Comparison of ENCODE assay signal across 19 cellular contexts in genomic region chr12:106885546-106886249, GRCh38.
DNase-seq lines count a peak whose midpoint lies in the region; ATAC-seq, FAIRE-seq and TF ChIP-seq lines count a peak whose summit lies in the region.
"Had no signal": no experiment of that assay in that cellular context is flagged by ENCODE, and none has a peak within 500 bp of the region (broad histone marks: within the 10 kb centered on the region; RNA-seq: fewer than 3 reads in every experiment).

No MANE protein-coding gene starts in this region.

- H3K4me2 ChIP-seq in A549 (no peak overlapping the region), neural progenitor cell (peak overlapping the region; percentile 61)
- H3K4me2 ChIP-seq: BLaER1, GM23338 had no signal

- H3K9ac ChIP-seq in neural progenitor cell = no peak overlapping the region
- H3K9ac ChIP-seq: BLaER1 had no signal

- TF ChIP-seq CTCF in A549 (IDR thresholded peaks at IDR 0.05) (no peak), neural progenitor cell (IDR thresholded peaks at IDR 0.05) (no peak)

- DNase-seq in A549 (ENCODE audit: low read depth in 1 of 2, low spot score in 1 of 2) (no peak), COLO829 (ENCODE audit: low spot score) (peak; percentile 50), neural progenitor cell (ENCODE audit: low spot score) (no peak), H7 (no peak), cerebellar nuclear complex (lab: John Stamatoyannopoulos, UW) (no peak)
- DNase-seq: Calu3; CD4-positive, CD25-positive, alpha-beta regulatory T cell; CD8-positive, alpha-beta T cell; DMS53; DMS79 treated with DMSO at 0.1 percent for 48 hours; HCEC 1CT had no signal

- no peak overlapping the region for H2AFZ ChIP-seq in neural progenitor cell (replicated peaks)
- H2AFZ ChIP-seq: GM23338 had no signal

- H3K27me3 Mint-ChIP-seq in neural progenitor cell (ENCODE audit: insufficient read depth, low read depth) = no peaks in the 10 kb centered on the region
- H3K27me3 Mint-ChIP-seq: CD4-positive, CD25-positive, alpha-beta regulatory T cell had no signal

- peaks cover 62% of the 10 kb centered on the region for H3K4me1 Mint-ChIP-seq in neural progenitor cell
- H3K4me1 Mint-ChIP-seq: B cell, GM23338 had no signal

- TF ChIP-seq POLR2A in A549 (IDR thresholded peaks at IDR 0.05; ENCODE audit: low read length) = no peak

- WGBS in A549 (ENCODE audit: missing lambda C conversion rate) = 94% methylated on average over 4 of the region's 4 CpGs
- 75 to 83% methylated on average over 4 of the region's 4 CpGs for WGBS in ectodermal cell, 2 experiments

- no peak for TF ChIP-seq RAD21 in A549 (conservative IDR thresholded peaks at IDR 0.05 in 1 of 2, IDR thresholded peaks at IDR 0.05 in 1 of 2)

- H3K4me3 ChIP-seq in A549 (no peak overlapping the region), ectodermal cell (ENCODE audit: insufficient read depth, low read depth, low read length) (no peak overlapping the region), neural progenitor cell (no peak overlapping the region), H7 (ENCODE audit: insufficient read depth, low read depth, low read length) (no peak overlapping the region)
- H3K4me3 ChIP-seq: BLaER1, GM23338 had no signal

- H3K27ac Mint-ChIP-seq in neural progenitor cell = peak overlapping the region; percentile 85
- H3K27ac Mint-ChIP-seq: B cell; CD4-positive, CD25-positive, alpha-beta regulatory T cell; CD8-positive, alpha-beta T cell; GM23338 had no signal

- peaks cover 30% of the 10 kb centered on the region for H3F3A ChIP-seq in neural progenitor cell (ENCODE audit: low read depth)

- peaks cover 23% of the 10 kb centered on the region for H3K36me3 ChIP-seq in ectodermal cell (ENCODE audit: control insufficient read depth, insufficient read depth, low read length)
- peaks cover 5% of the 10 kb centered on the region for H3K36me3 ChIP-seq in neural progenitor cell
- peaks cover 6% of the 10 kb centered on the region; the same call in 1 of the 2 replicates for H3K36me3 ChIP-seq in H7 (replicated peaks; ENCODE audit: control insufficient read depth, insufficient read depth, low read length)

- no peaks in the 10 kb centered on the region for H3K79me2 ChIP-seq in neural progenitor cell (ENCODE audit: low read depth)

- H3K36me3 Mint-ChIP-seq in neural progenitor cell = peaks cover 32% of the 10 kb centered on the region

- POLR2A ChIA-PET in A549 (lab: Yijun Ruan, JAX) = no interaction called here

- CTCF ChIA-PET in A549 (lab: Yijun Ruan, JAX) = interaction anchor here (0.6 to 1.9 kb wide), 4 partner anchors 12 to 300 kb away, joined by 3 to 4 read pairs (median 4); no protein-coding TSS in a partner anchor

- H3K9me3 ChIP-seq in A549 (no peaks in the 10 kb centered on the region), ectodermal cell (ENCODE audit: control insufficient read depth, low read length) (no peaks in the 10 kb centered on the region), neural progenitor cell (ENCODE audit: low read depth) (no peaks in the 10 kb centered on the region)
- H3K9me3 ChIP-seq: BLaER1 had no signal

- FAIRE-seq in A549 (lab: Jason Lieb, UNC) = no peak
- FAIRE-seq: G401.6, GM12892, H54 had no signal

- H3K4me3 Mint-ChIP-seq in neural progenitor cell = no peak overlapping the region
- H3K4me3 Mint-ChIP-seq: B cell; CD4-positive, CD25-positive, alpha-beta regulatory T cell; CD8-positive, alpha-beta T cell; GM23338 had no signal

- H3K4me1 ChIP-seq in A549 = no peaks in the 10 kb centered on the region
- peaks cover 27% of the 10 kb centered on the region for H3K4me1 ChIP-seq in ectodermal cell (ENCODE audit: control insufficient read depth, insufficient read depth, low read length)
- H3K4me1 ChIP-seq in neural progenitor cell = peaks cover 41% of the 10 kb centered on the region
- H3K4me1 ChIP-seq: BLaER1 had no signal

- no peak overlapping the region for H3K27ac ChIP-seq in A549
- peak overlapping the region; percentile 44 for H3K27ac ChIP-seq in ectodermal cell (ENCODE audit: insufficient read depth, low read depth, low read length, poor library complexity, severe bottlenecking)
- H3K27ac ChIP-seq in neural progenitor cell = no peak overlapping the region
- H3K27ac ChIP-seq: BLaER1, C4-2B had no signal

- no peak for ATAC-seq in A549
- ATAC-seq: CD8-positive, alpha-beta T cell; GM23338 had no signal

- H3K9me3 Mint-ChIP-seq in neural progenitor cell = peaks cover 3% of the 10 kb centered on the region
- H3K9me3 Mint-ChIP-seq: CD4-positive, CD25-positive, alpha-beta regulatory T cell; CD8-positive, alpha-beta T cell; GM23338 had no signal

- H3K27me3 ChIP-seq in ectodermal cell (ENCODE audit: control insufficient read depth, insufficient read depth, low read length, poor library complexity, severe bottlenecking) (no peaks in the 10 kb centered on the region), neural progenitor cell (no peaks in the 10 kb centered on the region), H7 (ENCODE audit: control insufficient read depth, insufficient read depth, low read length) (no peaks in the 10 kb centered on the region)
- H3K27me3 ChIP-seq: BLaER1 had no signal

- H4K20me1 ChIP-seq in neural progenitor cell (ENCODE audit: low read depth) = peaks cover 33% of the 10 kb centered on the region
- H4K20me1 ChIP-seq: BLaER1 had no signal

- no peak for TF ChIP-seq EP300 in A549 (IDR thresholded peaks at IDR 0.05)

TF ChIP-seq in A549, 52 proteins besides CTCF, POLR2A, EP300 and RAD21:
- TF ChIP-seq MAFK (IDR thresholded peaks at IDR 0.05; ENCODE audit: partially characterized antibody) (peak; percentile 89), HOXB5 (CRISPR knock-in tag; IDR thresholded peaks at IDR 0.05) (no peak)
TF ChIP-seq in A549: peak in this region for 1.
